In genomic region chr10:8803992-8804391, GRCh38 we compare ENCODE assay signal across 24 cellular contexts.
DNase-seq lines count a peak whose midpoint lies in the region; ATAC-seq and TF ChIP-seq lines count a peak whose summit lies in the region.
"Had no signal": no experiment of that assay in that cellular context is flagged by ENCODE, and none has a peak within 500 bp of the region (broad histone marks: within the 10 kb centered on the region; RNA-seq: fewer than 3 reads in every experiment).

No MANE protein-coding gene starts in this region.

- no peak overlapping the region for H3K27ac Mint-ChIP-seq in endodermal cell
- H3K27ac Mint-ChIP-seq in glutamatergic neuron (ENCODE audit: unreplicated experiment): no peak overlapping the region
- H3K27ac Mint-ChIP-seq: B cell; CD4-positive, alpha-beta T cell; CD8-positive, alpha-beta T cell had no signal

- TF ChIP-seq CTCF in endodermal cell (conservative IDR thresholded peaks at IDR 0.05) (no peak), glutamatergic neuron (IDR thresholded peaks at IDR 0.05; ENCODE audit: partially characterized antibody, unreplicated experiment) (no peak)

- H3K27me3 ChIP-seq in H7 (ENCODE audit: control insufficient read depth, insufficient read depth, low read length): no peaks in the 10 kb centered on the region
- no peaks in the 10 kb centered on the region for H3K27me3 ChIP-seq in endodermal cell (ENCODE audit: control insufficient read depth, insufficient read depth, low read length, poor library complexity, severe bottlenecking)
- H3K27me3 ChIP-seq: BLaER1 treated with 17β-estradiol and CSF1 and Interleukin-3, amounts not matched to agents 10 nM and 100 nM had no signal

- H3K4me1 Mint-ChIP-seq in endodermal cell (no peaks in the 10 kb centered on the region), glutamatergic neuron (ENCODE audit: low read depth, unreplicated experiment) (no peaks in the 10 kb centered on the region)
- H3K4me1 Mint-ChIP-seq: B cell had no signal

- H3K4me1 ChIP-seq in endodermal cell (ENCODE audit: control insufficient read depth, insufficient read depth, low read length): no peaks in the 10 kb centered on the region
- H3K4me1 ChIP-seq: A549; BLaER1 treated with 17β-estradiol and CSF1 and Interleukin-3, amounts not matched to agents 10 nM and 100 nM; Caco-2 had no signal

- 54 to 100% methylated on average over 1 to 3 of the region's 3 CpGs for WGBS in endodermal cell (ENCODE audit: insufficient coverage in 1 of 2, insufficient read length in 1 of 2), 2 experiments

- no peaks in the 10 kb centered on the region for H3K9me3 ChIP-seq in endodermal cell (ENCODE audit: control insufficient read depth, low read length)
- H3K9me3 ChIP-seq: A549 had no signal

- H3K4me3 ChIP-seq in H7 (ENCODE audit: insufficient read depth, low read depth, low read length): no peak overlapping the region
- no peak overlapping the region for H3K4me3 ChIP-seq in endodermal cell (ENCODE audit: low read length)
- H3K4me3 ChIP-seq: A549; BLaER1 treated with 17β-estradiol and CSF1 and Interleukin-3, amounts not matched to agents 10 nM and 100 nM had no signal

- DNase-seq in ELF-1 (ENCODE audit: low read depth, low spot score) (peak; percentile 8), H7 (peak; percentile 6), endodermal cell (peak; percentile 57), iPS-NIHi7 (ENCODE audit: extremely low spot score) (peak; percentile 8), DMS 273 (lab: John Stamatoyannopoulos, UW; ENCODE audit: unreplicated experiment) (no peak), glutamatergic neuron (no peak)
- DNase-seq: AML-193; Caco-2; Calu3; CD4-positive, alpha-beta T cell; CD8-positive, alpha-beta T cell; DMS 273 treated with DMSO at 0.1 percent for 48 hours; DMS153; DMS53; DMS79; DND-41; EL; GF-D8 had no signal

- ATAC-seq in SK-N-SH treated with all-trans-retinoic acid at 6 μM for 48 hours: no peak
- ATAC-seq: A549; CD8-positive, alpha-beta T cell had no signal

- H3K4me3 Mint-ChIP-seq in endodermal cell (no peak overlapping the region), glutamatergic neuron (ENCODE audit: unreplicated experiment) (no peak overlapping the region)
- H3K4me3 Mint-ChIP-seq: B cell; CD4-positive, alpha-beta T cell; CD8-positive, alpha-beta T cell had no signal

- no peak overlapping the region for H3K9ac ChIP-seq in endodermal cell (ENCODE audit: extremely low read depth, low read length, poor library complexity, severe bottlenecking)
- H3K9ac ChIP-seq: BLaER1 treated with 17β-estradiol and CSF1 and Interleukin-3, amounts not matched to agents 10 nM and 100 nM had no signal

- H3K9me3 Mint-ChIP-seq in endodermal cell: peaks cover 14% of the 10 kb centered on the region
- peaks cover 6% of the 10 kb centered on the region for H3K9me3 Mint-ChIP-seq in glutamatergic neuron (ENCODE audit: unreplicated experiment)
- H3K9me3 Mint-ChIP-seq: CD8-positive, alpha-beta T cell had no signal

- no peak overlapping the region for H3K27ac ChIP-seq in endodermal cell (ENCODE audit: low read depth, low read length)
- H3K27ac ChIP-seq: 22Rv1; A549; BLaER1 treated with 17β-estradiol and CSF1 and Interleukin-3, amounts not matched to agents 10 nM and 100 nM; C4-2B had no signal

- H3K36me3 ChIP-seq in H7 (replicated peaks; ENCODE audit: control insufficient read depth, insufficient read depth, low read length) (no peaks in the 10 kb centered on the region), endodermal cell (ENCODE audit: control insufficient read depth, insufficient read depth, low read length) (no peaks in the 10 kb centered on the region)
- H3K36me3 ChIP-seq: BLaER1 treated with 17β-estradiol and CSF1 and Interleukin-3, amounts not matched to agents 10 nM and 100 nM had no signal

- H3K27me3 Mint-ChIP-seq in endodermal cell (ENCODE audit: insufficient read depth) (peaks cover 13% of the 10 kb centered on the region), glutamatergic neuron (ENCODE audit: unreplicated experiment) (peaks cover 3% of the 10 kb centered on the region)
- H3K27me3 Mint-ChIP-seq: B cell had no signal

- H3K36me3 Mint-ChIP-seq in endodermal cell (ENCODE audit: low read depth) (no peaks in the 10 kb centered on the region), glutamatergic neuron (ENCODE audit: unreplicated experiment) (no peaks in the 10 kb centered on the region)
- H3K36me3 Mint-ChIP-seq: CD8-positive, alpha-beta T cell had no signal

TF ChIP-seq in SK-N-SH treated with all-trans-retinoic acid at 6 μM for 48 hours, 23 proteins besides CTCF, POLR2A, EP300 and RAD21:
- TF ChIP-seq ZNF8 (CRISPR knock-in tag; IDR thresholded peaks at IDR 0.05): no peak
TF ChIP-seq in SK-N-SH treated with all-trans-retinoic acid at 6 μM for 48 hours: peak in this region for 0.

Comparison
In these comparisons a context has a peak if more than half of its experiments do, and no peak if none do; other contexts are left out.
1. DNase-seq: peak in ELF-1 (single experiment), H7 (single experiment), endodermal cell (single experiment) and iPS-NIHi7 (single experiment); none in DMS 273 (single experiment) and glutamatergic neuron (single experiment).